ENCODE assay signal across 9 cellular contexts in the genomic region with DNA sequence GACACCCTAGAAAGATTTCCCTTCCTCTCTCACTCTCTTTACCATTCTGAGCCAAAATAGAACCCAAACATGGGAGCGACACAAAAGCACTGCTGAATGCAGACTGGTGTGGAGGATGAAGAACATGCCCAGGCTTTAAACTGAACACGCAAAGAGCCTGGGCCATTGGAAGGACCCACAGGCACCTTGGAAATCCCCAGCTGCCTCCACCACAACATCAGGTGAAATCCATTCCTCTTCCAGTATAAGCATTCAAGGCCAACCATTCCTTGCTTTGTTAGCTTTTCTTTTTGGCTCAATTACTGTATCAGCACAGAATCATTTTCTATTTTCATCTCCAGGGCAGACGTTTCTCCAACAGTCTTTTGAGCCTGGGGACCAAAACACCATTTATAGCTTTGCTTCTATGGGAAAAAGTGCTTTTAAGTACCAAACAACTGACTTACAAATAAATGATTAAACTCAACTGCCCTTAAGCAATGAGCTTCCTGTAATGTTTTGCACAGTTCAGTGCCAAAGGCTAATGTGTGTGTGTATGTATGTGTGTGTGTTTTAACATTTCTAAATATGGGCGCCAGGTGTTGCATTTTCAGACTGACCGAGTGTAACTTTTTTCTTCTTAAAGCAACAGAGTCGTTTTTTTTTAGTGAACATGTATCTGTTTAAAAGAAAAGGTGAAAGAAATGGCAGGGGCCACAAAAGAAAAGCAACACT. TPM values are rescaled to one million over a fixed set of nuclear protein-coding genes. Genes with fewer than 3 reads are reported as not detected.
DNase-seq lines count a peak whose midpoint lies in the region; ATAC-seq and TF ChIP-seq lines count a peak whose summit lies in the region.
"Had no signal": no experiment of that assay in that cellular context is flagged by ENCODE, and none has a peak within 500 bp of the region (broad histone marks: within the 10 kb centered on the region; RNA-seq: fewer than 3 reads in every experiment).

No MANE protein-coding gene starts in this region.

- no peak for TF ChIP-seq POLR2A in prostate gland (IDR thresholded peaks at IDR 0.05)

- peaks cover 10% of the 10 kb centered on the region for H3K4me1 Mint-ChIP-seq in activated naive CD8-positive, alpha-beta T cell treated with anti-CD3 and anti-CD28 coated beads, Interleukin-2, amount 10 ng/mL, durations not matched to agents 7 days and 5 days

- H3K36me3 Mint-ChIP-seq in activated naive CD8-positive, alpha-beta T cell treated with anti-CD3 and anti-CD28 coated beads, Interleukin-2, amount 10 ng/mL, durations not matched to agents 7 days and 5 days, result no peaks in the 10 kb centered on the region
- H3K36me3 Mint-ChIP-seq in activated naive CD4-positive, alpha-beta T cell treated with anti-CD3 and anti-CD28 coated beads, Interleukin-2, amount 50 U/mL, for 72 hours, result no peaks in the 10 kb centered on the region

- ATAC-seq in GM21381 (IDR thresholded peaks at IDR 0.05; ENCODE audit: unreplicated experiment) (peak; percentile 70), HG03558 (IDR thresholded peaks at IDR 0.05; ENCODE audit: extremely low read depth, unreplicated experiment) (peak; percentile 44)
- ATAC-seq in activated naive CD8-positive, alpha-beta T cell treated with anti-CD3 and anti-CD28 coated beads, Interleukin-2, amount 10 ng/mL, durations not matched to agents 7 days and 5 days (ENCODE audit: low read depth), result no peak
- no peak for ATAC-seq in activated naive CD4-positive, alpha-beta T cell treated with anti-CD3 and anti-CD28 coated beads, Interleukin-2, amount 50 U/mL, for 72 hours
- ATAC-seq: K562 had no signal

- peak overlapping the region; percentile 17 for H3K4me3 Mint-ChIP-seq in activated naive CD8-positive, alpha-beta T cell treated with anti-CD3 and anti-CD28 coated beads, Interleukin-2, amount 10 ng/mL, durations not matched to agents 7 days and 5 days

- DNase-seq in activated naive CD8-positive, alpha-beta T cell treated with anti-CD3 and anti-CD28 coated beads, Interleukin-2, amount 10 ng/mL, durations not matched to agents 7 days and 5 days, result no peak
- DNase-seq in prostate gland (ENCODE audit: low spot score) (peak; percentile 50), OCI-M2 (lab: John Stamatoyannopoulos, UW; ENCODE audit: unreplicated experiment) (no peak), putamen (ENCODE audit: low spot score) (no peak)
- no peak for DNase-seq in activated naive CD4-positive, alpha-beta T cell treated with anti-CD3 and anti-CD28 coated beads, Interleukin-2, amount 50 U/mL, for 72 hours (ENCODE audit: low spot score in 2 of 2)

- peaks cover 19% of the 10 kb centered on the region for H3K79me2 ChIP-seq in DOHH2 (ENCODE audit: control insufficient read depth, low read length)

- no peaks in the 10 kb centered on the region for H3K9me3 Mint-ChIP-seq in activated naive CD8-positive, alpha-beta T cell treated with anti-CD3 and anti-CD28 coated beads, Interleukin-2, amount 10 ng/mL, durations not matched to agents 7 days and 5 days
- H3K9me3 Mint-ChIP-seq in activated naive CD4-positive, alpha-beta T cell treated with anti-CD3 and anti-CD28 coated beads, Interleukin-2, amount 50 U/mL, for 72 hours, result no peaks in the 10 kb centered on the region

- 13% methylated on average over 6 of the region's 6 CpGs for WGBS in prostate gland

- no peaks in the 10 kb centered on the region for H3K27me3 ChIP-seq in DOHH2 (ENCODE audit: control insufficient read depth, low read length)
- no peaks in the 10 kb centered on the region for H3K27me3 ChIP-seq in prostate gland (replicated peaks; ENCODE audit: insufficient read depth)

- H3K9me2 ChIP-seq in DOHH2 (replicated peaks; ENCODE audit: control insufficient read depth, low read length), result no peaks in the 10 kb centered on the region

- intact Hi-C loops in prostate gland (cut with DNase I), result loop anchor here (10.0 kb wide), 1 partner anchor 253 kb away; no protein-coding TSS in a partner anchor

- H3K4me3 ChIP-seq in DOHH2 (ENCODE audit: low read length), result peak overlapping the region; percentile 66
- H3K4me3 ChIP-seq in prostate gland, result no peak overlapping the region
- H3K4me3 ChIP-seq: K562 had no signal

- H3K27ac ChIP-seq in DOHH2 (ENCODE audit: low read depth, low read length) (peak overlapping the region; percentile 97), prostate gland (peak overlapping the region; percentile 5 to 24)

- H3F3A ChIP-seq in DOHH2 (ENCODE audit: control insufficient read depth, insufficient read depth), result peaks cover 47% of the 10 kb centered on the region

- H3K4me1 ChIP-seq in DOHH2 (ENCODE audit: control insufficient read depth, low read length), result peaks cover 90% of the 10 kb centered on the region
- H3K4me1 ChIP-seq in prostate gland (replicated peaks), result no peaks in the 10 kb centered on the region

- H3K9me3 ChIP-seq in DOHH2 (ENCODE audit: control insufficient read depth, insufficient read depth, low read length), result no peaks in the 10 kb centered on the region
- H3K9me3 ChIP-seq in prostate gland, result no peaks in the 10 kb centered on the region

- TF ChIP-seq CTCF in DOHH2 (IDR thresholded peaks at IDR 0.05; ENCODE audit: low read depth, low read length, poor library complexity, severe bottlenecking), result no peak
- TF ChIP-seq CTCF in prostate gland (IDR thresholded peaks at IDR 0.05), result no peak

- H3K27ac Mint-ChIP-seq in activated naive CD8-positive, alpha-beta T cell treated with anti-CD3 and anti-CD28 coated beads, Interleukin-2, amount 10 ng/mL, durations not matched to agents 7 days and 5 days, result no peak overlapping the region
- no peak overlapping the region for H3K27ac Mint-ChIP-seq in activated naive CD4-positive, alpha-beta T cell treated with anti-CD3 and anti-CD28 coated beads, Interleukin-2, amount 50 U/mL, for 72 hours

- POLR2A ChIA-PET in activated naive CD8-positive, alpha-beta T cell treated with anti-CD3 and anti-CD28 coated beads, Interleukin-2, amount 10 ng/mL, durations not matched to agents 7 days and 5 days (lab: Charles Lee), result interaction anchor here (0.8 to 1.5 kb wide), 2 partner anchors 58 to 198 kb away, joined by 3 to 7 read pairs; no protein-coding TSS in a partner anchor

- H3K4me2 ChIP-seq in DOHH2 (ENCODE audit: low read length), result peak overlapping the region; percentile 76

- peaks cover 2% of the 10 kb centered on the region for H3K27me3 Mint-ChIP-seq in activated naive CD8-positive, alpha-beta T cell treated with anti-CD3 and anti-CD28 coated beads, Interleukin-2, amount 10 ng/mL, durations not matched to agents 7 days and 5 days

- peaks cover 5% of the 10 kb centered on the region; the same call in 1 of the 2 replicates for H3K36me3 ChIP-seq in DOHH2 (ENCODE audit: control insufficient read depth, low read length)
- no peaks in the 10 kb centered on the region for H3K36me3 ChIP-seq in prostate gland

- no peaks in the 10 kb centered on the region for H4K20me1 ChIP-seq in DOHH2 (ENCODE audit: control insufficient read depth, insufficient read depth, low read depth, low read length)

RNA-seq across cellular contexts. Expression of a gene that starts 16.2 kb away (rescaled TPM):
- total RNA-seq in activated naive CD8-positive, alpha-beta T cell treated with anti-CD3 and anti-CD28 coated beads, Interleukin-2, amount 10 ng/mL, durations not matched to agents 7 days and 5 days, result under 1 TPM; 0.43 to 0.44 TPM
- total RNA-seq in prostate gland, result 1 to 10 TPM; 4.8 to 8.2 TPM
- total RNA-seq in activated naive CD4-positive, alpha-beta T cell treated with anti-CD3 and anti-CD28 coated beads, Interleukin-2, amount 50 U/mL, for 72 hours, result not detected
- total RNA-seq: K562 had no signal

RNA-seq across cellular contexts. Expression of a gene that starts 16.7 kb away (rescaled TPM):
- total RNA-seq in activated naive CD8-positive, alpha-beta T cell treated with anti-CD3 and anti-CD28 coated beads, Interleukin-2, amount 10 ng/mL, durations not matched to agents 7 days and 5 days, result not detected
- total RNA-seq in prostate gland, result not detected
- total RNA-seq in activated naive CD4-positive, alpha-beta T cell treated with anti-CD3 and anti-CD28 coated beads, Interleukin-2, amount 50 U/mL, for 72 hours, result under 1 TPM in 1 of 2 donors, not detected in 1; 0.18 TPM
- total RNA-seq: K562 had no signal

Comparison
In these comparisons a context has a peak if more than half of its experiments do, and no peak if none do; other contexts are left out.
1. ATAC-seq: peak in GM21381 (single experiment) and HG03558 (single experiment); none in activated naive CD8-positive, alpha-beta T cell treated with anti-CD3 and anti-CD28 coated beads, Interleukin-2, amount 10 ng/mL, durations not matched to agents 7 days and 5 days (single experiment) and activated naive CD4-positive, alpha-beta T cell treated with anti-CD3 and anti-CD28 coated beads, Interleukin-2, amount 50 U/mL, for 72 hours (0 of 2).
2. RNA of a gene that starts 16.2 kb away (total RNA-seq): 4.8 to 8.2 TPM in prostate gland; 0.43 to 0.44 TPM in activated naive CD8-positive, alpha-beta T cell treated with anti-CD3 and anti-CD28 coated beads, Interleukin-2, amount 10 ng/mL, durations not matched to agents 7 days and 5 days and not detected in activated naive CD4-positive, alpha-beta T cell treated with anti-CD3 and anti-CD28 coated beads, Interleukin-2, amount 50 U/mL, for 72 hours; every median in the first group is over 4 times any median in the second.